17 cellular contexts compared by ENCODE assay signal in the genomic region with DNA sequence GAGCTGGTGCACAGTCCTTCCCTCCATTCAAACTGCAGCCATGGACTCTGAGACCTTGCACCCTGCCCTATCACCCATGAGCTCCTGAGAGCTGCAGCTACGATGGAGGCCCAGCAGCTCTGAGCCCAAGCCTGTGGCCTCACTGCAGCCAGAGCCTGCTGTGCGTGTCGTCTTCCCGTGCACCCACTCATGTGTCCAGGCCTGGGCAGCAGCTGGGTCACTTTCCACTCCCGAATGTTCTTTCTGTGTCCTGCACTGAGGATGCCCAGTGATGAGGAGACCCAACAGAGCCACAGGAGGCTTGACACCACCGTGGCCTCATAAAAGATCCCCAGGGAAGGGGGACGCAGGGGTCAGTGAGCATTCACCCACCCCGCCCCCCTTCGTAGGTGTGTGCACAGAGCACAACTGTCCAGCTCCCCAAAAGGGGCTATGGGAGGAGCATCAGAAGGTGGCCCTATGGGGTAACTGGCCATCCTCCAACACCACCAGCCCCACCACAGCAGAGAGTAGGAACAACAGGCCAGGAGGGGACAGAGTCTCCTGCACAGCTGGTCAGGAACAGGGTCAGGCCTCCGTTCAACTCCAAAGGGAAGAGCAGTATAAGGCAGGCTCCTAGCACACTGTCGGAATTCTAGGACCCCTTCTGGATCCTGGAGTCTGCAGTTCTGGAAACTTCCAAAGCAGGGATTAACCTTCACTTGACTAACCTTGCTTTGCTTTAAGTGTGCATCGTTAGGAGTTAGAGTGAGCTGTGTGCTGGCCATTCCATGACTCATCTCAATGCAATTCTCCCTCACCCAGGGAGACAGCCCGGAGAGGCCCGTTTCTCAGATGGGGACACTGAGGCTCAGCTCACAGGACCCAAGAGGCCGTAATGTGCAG. TPM values are rescaled to one million over a fixed set of nuclear protein-coding genes. Genes with fewer than 3 reads are reported as not detected.
A peak's percentile ranks its signal among the peaks of the same experiment; 100 is the strongest.
DNase-seq lines count a peak whose midpoint lies in the region; ATAC-seq, FAIRE-seq and TF ChIP-seq lines count a peak whose summit lies in the region.
"Had no signal": no experiment of that assay in that cellular context is flagged by ENCODE, and none has a peak within 500 bp of the region (broad histone marks: within the 10 kb centered on the region; RNA-seq: fewer than 3 reads in every experiment).

No MANE protein-coding gene starts in this region.

- in situ Hi-C loops in ACHN (cut with HindIII; ENCODE audit: low pct_ligation_motif_present, low pct_unique_long_range_greater_than_20kb, low sequenced_read_pairs) = no loop called here
- in situ Hi-C loops in astrocyte of the spinal cord (cut with HindIII; ENCODE audit: low sequenced_read_pairs) = no loop called here

- ATAC-seq in esophagus mucosa = no peak
- no peak for ATAC-seq in GM18867 (IDR thresholded peaks at IDR 0.05; ENCODE audit: unreplicated experiment)
- ATAC-seq: lower lobe of right lung; natural killer cell treated with Interleukin-12 subunit alpha and Interleukin-12 subunit beta and Interleukin-15 and Interleukin-18, amount 100 ng/mL, for 72 hours had no signal

- FAIRE-seq in H54 (lab: Jason Lieb, UNC) (no peak), frontal cortex (lab: Jason Lieb, UNC) (no peak)
- FAIRE-seq: GM18507 had no signal

- TF ChIP-seq POLR2A in H54 (IDR thresholded peaks at IDR 0.05; ENCODE audit: low read depth, low read length) = no peak

- no peak for TF ChIP-seq CTCF in astrocyte of the spinal cord (IDR thresholded peaks at IDR 0.05; ENCODE audit: low read depth, low read length)

- DNase-seq in ACHN (peak; percentile 64), H54 (ENCODE audit: insufficient read length, low spot score) (peak; percentile 76), astrocyte of the spinal cord (ENCODE audit: low read depth, low spot score) (peak; percentile 14), iris pigment epithelial cell (ENCODE audit: low read depth) (peak; percentile 51), frontal cortex (ENCODE audit: low spot score in 2 of 2) (no peak), COLO668 (lab: John Stamatoyannopoulos, UW; ENCODE audit: unreplicated experiment) (no peak)
- DNase-seq: activated CD4-positive, CD25-positive, alpha-beta regulatory T cell; activated effector memory CD4-positive, alpha-beta T cell treated with anti-CD3 and anti-CD28 coated beads, Interleukin-2, amount 50 U/mL, for 16 hours; Karpas-422; lower lobe of right lung; T-helper 2 cell had no signal

- H3K4me3 ChIP-seq in astrocyte of the spinal cord (ENCODE audit: low read depth, low read length) = no peak overlapping the region
- H3K4me3 ChIP-seq: ascending aorta, lower lobe of right lung had no signal

RNA-seq across cellular contexts. Expression of a gene that starts 52.6 kb away (rescaled TPM):
- total RNA-seq in frontal cortex (11.4 TPM), esophagus mucosa (1.00 TPM)
- total RNA-seq: ascending aorta, RPMI7951 had no signal

Comparison
In these comparisons a context has a peak if more than half of its experiments do, and no peak if none do; other contexts are left out.
1. DNase-seq: peak in ACHN (single experiment), H54 (single experiment), astrocyte of the spinal cord (single experiment) and iris pigment epithelial cell (single experiment); none in frontal cortex (0 of 2) and COLO668 (single experiment).